Comparison of ENCODE assay signal across 25 cellular contexts in the genomic region with DNA sequence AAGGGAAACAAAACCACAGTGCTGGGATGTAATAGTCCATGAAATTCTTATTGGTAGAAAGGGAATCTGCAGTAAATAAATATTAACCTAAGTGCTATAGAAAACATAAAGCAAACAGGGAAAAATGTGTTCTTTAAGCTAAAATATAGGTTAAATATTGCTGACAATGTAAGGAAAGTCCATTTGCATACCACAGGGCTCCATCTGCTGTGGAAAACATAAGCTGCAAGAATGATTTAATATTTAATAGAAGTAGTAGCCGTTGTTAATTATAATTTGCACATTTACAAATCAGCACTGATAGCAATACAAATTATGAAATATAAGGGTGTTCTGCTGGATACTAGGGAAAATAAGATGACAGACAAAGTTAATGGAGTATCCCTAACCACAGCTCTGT.
"Had no signal": no experiment of that assay in that cellular context is flagged by ENCODE, and none has a peak within 500 bp of the region (broad histone marks: within the 10 kb centered on the region; RNA-seq: fewer than 3 reads in every experiment).

No MANE protein-coding gene starts in this region.

- DNase-seq: activated CD4-positive, alpha-beta memory T cell treated with anti-CD3 and anti-CD28 coated beads, Interleukin-2, amount 10 ng/mL, durations not matched to agents 7 days and 5 days; activated CD4-positive, alpha-beta T cell treated with anti-CD3 and anti-CD28 coated beads for 36 hours; activated CD4-positive, alpha-beta T cell treated with anti-CD3 and anti-CD28 coated beads, Interleukin-2, amount 50 U/mL, for 1 hour; activated gamma-delta T cell; activated naive CD4-positive, alpha-beta T cell treated with anti-CD3 and anti-CD28 coated beads for 36 hours; activated T-cell treated with anti-CD3 and anti-CD28 coated beads for 4 hours; activated T-cell treated with anti-CD3 and anti-CD28 coated beads, Interleukin-2, amount 50 U/mL, for 48 hours; amygdala; NCI-H1105 treated with DMSO at 0.1 percent for 48 hours; NCI-H1436 treated with DMSO at 0.1 percent for 48 hours; NCI-H187; NCI-H2081; NCI-H2227 treated with DMSO at 0.1 percent for 48 hours; NCI-H446 treated with DMSO at 0.1 percent for 48 hours; NCI-H524 treated with DMSO at 0.1 percent for 48 hours; NCI-H82; OCI-M1; SHP77 treated with DMSO at 0.1 percent for 48 hours; T-cell; T-helper 2 cell; WERI-Rb-1 had no signal

- H3K27me3 Mint-ChIP-seq: activated CD4-positive, alpha-beta memory T cell treated with anti-CD3 and anti-CD28 coated beads, Interleukin-2, amount 10 ng/mL, durations not matched to agents 7 days and 5 days; activated CD4-positive, alpha-beta T cell treated with anti-CD3 and anti-CD28 coated beads for 36 hours; activated naive CD8-positive, alpha-beta T cell; brain; central memory CD8-positive, alpha-beta T cell; T-cell had no signal

- H3K4me3 Mint-ChIP-seq: activated CD4-positive, alpha-beta memory T cell treated with anti-CD3 and anti-CD28 coated beads, Interleukin-2, amount 10 ng/mL, durations not matched to agents 7 days and 5 days; activated CD4-positive, alpha-beta T cell treated with anti-CD3 and anti-CD28 coated beads for 36 hours; activated naive CD4-positive, alpha-beta T cell treated with anti-CD3 and anti-CD28 coated beads for 36 hours; activated naive CD8-positive, alpha-beta T cell; activated T-helper 17 cell treated with anti-CD3 and anti-CD28 coated beads, Interleukin-2, amount 50 U/mL, for 72 hours; brain; central memory CD8-positive, alpha-beta T cell; T-cell had no signal

- ATAC-seq: activated CD4-positive, alpha-beta T cell treated with anti-CD3 and anti-CD28 coated beads for 36 hours; activated T-helper 17 cell treated with anti-CD3 and anti-CD28 coated beads, Interleukin-2, amount 50 U/mL, for 72 hours; T-cell had no signal

- H3K36me3 ChIP-seq: WERI-Rb-1 had no signal

- H3K9me3 Mint-ChIP-seq: central memory CD8-positive, alpha-beta T cell had no signal

- H3K36me3 Mint-ChIP-seq: brain, T-cell had no signal

- H3K27ac ChIP-seq: WERI-Rb-1 had no signal

- H3K27ac Mint-ChIP-seq: activated CD4-positive, alpha-beta memory T cell treated with anti-CD3 and anti-CD28 coated beads, Interleukin-2, amount 10 ng/mL, durations not matched to agents 7 days and 5 days; activated CD4-positive, alpha-beta T cell treated with anti-CD3 and anti-CD28 coated beads for 36 hours; activated naive CD4-positive, alpha-beta T cell treated with anti-CD3 and anti-CD28 coated beads for 36 hours; activated naive CD8-positive, alpha-beta T cell; activated T-helper 17 cell treated with anti-CD3 and anti-CD28 coated beads, Interleukin-2, amount 50 U/mL, for 72 hours; brain; T-cell had no signal

- H3K4me1 Mint-ChIP-seq: activated CD4-positive, alpha-beta memory T cell treated with anti-CD3 and anti-CD28 coated beads, Interleukin-2, amount 10 ng/mL, durations not matched to agents 7 days and 5 days; activated CD4-positive, alpha-beta T cell treated with anti-CD3 and anti-CD28 coated beads for 36 hours; activated T-helper 17 cell treated with anti-CD3 and anti-CD28 coated beads, Interleukin-2, amount 50 U/mL, for 72 hours; central memory CD8-positive, alpha-beta T cell; T-cell had no signal
